In genomic region chr5:155282503-155283107, GRCh38 we compare ENCODE assay signal across 30 cellular contexts.
"Had no signal": no experiment of that assay in that cellular context is flagged by ENCODE, and none has a peak within 500 bp of the region (broad histone marks: within the 10 kb centered on the region; RNA-seq: fewer than 3 reads in every experiment).

No MANE protein-coding gene starts in this region.

- H3K27ac ChIP-seq: ascending aorta, coronary artery, heart right ventricle, left lung, lower lobe of right lung, right atrium auricular region, uterus had no signal

- H3K27me3 ChIP-seq: ascending aorta, right atrium auricular region, uterus had no signal

- ATAC-seq: heart right ventricle; left lung; lower lobe of right lung; mucosa of descending colon; natural killer cell treated with Interleukin-12 subunit alpha and Interleukin-12 subunit beta and Interleukin-15 and Interleukin-18, amount 100 ng/mL, for 72 hours; stimulated activated memory B cell treated with anti-CD40 and anti-IgM and Interleukin-4, amounts not matched to agents 10 μg/mL and 1 μg/mL and 100 μg/mL, for 72 hours; stimulated activated naive CD8-positive, alpha-beta T cell treated with anti-CD3 and anti-CD28 coated beads, Interleukin-15, amount 100 ng/mL, for 72 hours had no signal

- H3K27me3 Mint-ChIP-seq: activated naive CD4-positive, alpha-beta T cell treated with anti-CD3 and anti-CD28 coated beads, Interleukin-2, amount 10 ng/mL, durations not matched to agents 7 days and 5 days had no signal

- H3K36me3 ChIP-seq: ascending aorta, heart right ventricle, left lung, lower lobe of right lung, right atrium auricular region, uterus had no signal

- H3K4me3 Mint-ChIP-seq: activated CD4-positive, alpha-beta memory T cell treated with anti-CD3 and anti-CD28 coated beads, Interleukin-2, amount 10 ng/mL, durations not matched to agents 7 days and 5 days; activated CD4-positive, alpha-beta T cell treated with anti-CD3 and anti-CD28 coated beads, Interleukin-2, amount 10 ng/mL, durations not matched to agents 24 days and 14 days; activated naive CD4-positive, alpha-beta T cell treated with anti-CD3 and anti-CD28 coated beads, Interleukin-2, amount 10 ng/mL, durations not matched to agents 7 days and 5 days; activated naive CD8-positive, alpha-beta T cell treated with anti-CD3 and anti-CD28 coated beads, Interleukin-2, amount 10 ng/mL, durations not matched to agents 7 days and 5 days; activated T-cell treated with anti-CD3 and anti-CD28 coated beads, Interleukin-2, amount 50 U/mL, for 24 hours; brain; natural killer cell treated with Interleukin-12 subunit alpha and Interleukin-12 subunit beta and Interleukin-15 and Interleukin-18, amount 100 ng/mL, for 72 hours; stimulated activated memory B cell treated with anti-CD40 and anti-IgM and Interleukin-4, amounts not matched to agents 10 μg/mL and 1 μg/mL and 100 μg/mL, for 72 hours; stimulated activated naive CD8-positive, alpha-beta T cell treated with anti-CD3 and anti-CD28 coated beads, Interleukin-15, amount 100 ng/mL, for 72 hours; type B pancreatic cell had no signal

- H3K4me1 Mint-ChIP-seq: activated CD4-positive, alpha-beta memory T cell treated with anti-CD3 and anti-CD28 coated beads, Interleukin-2, amount 10 ng/mL, durations not matched to agents 7 days and 5 days; activated CD4-positive, alpha-beta T cell treated with anti-CD3 and anti-CD28 coated beads, Interleukin-2, amount 10 ng/mL, durations not matched to agents 24 days and 14 days; activated naive CD4-positive, alpha-beta T cell treated with anti-CD3 and anti-CD28 coated beads, Interleukin-2, amount 10 ng/mL, durations not matched to agents 7 days and 5 days; activated naive CD8-positive, alpha-beta T cell treated with anti-CD3 and anti-CD28 coated beads, Interleukin-2, amount 10 ng/mL, durations not matched to agents 7 days and 5 days; brain; stimulated activated memory B cell treated with anti-CD40 and anti-IgM and Interleukin-4, amounts not matched to agents 10 μg/mL and 1 μg/mL and 100 μg/mL, for 72 hours; stimulated activated naive CD8-positive, alpha-beta T cell treated with anti-CD3 and anti-CD28 coated beads, Interleukin-15, amount 100 ng/mL, for 72 hours had no signal

- H3K4me1 ChIP-seq: ascending aorta, heart right ventricle, left lung, lower lobe of right lung, right atrium auricular region, uterus had no signal

- H3K4me3 ChIP-seq: ascending aorta, coronary artery, dorsolateral prefrontal cortex, heart right ventricle, left lung, lower lobe of right lung, mucosa of descending colon, right atrium auricular region, smooth muscle cell, uterus had no signal

- DNase-seq: activated CD4-positive, alpha-beta memory T cell treated with anti-CD3 and anti-CD28 coated beads, Interleukin-2, amount 10 ng/mL, durations not matched to agents 7 days and 5 days; activated CD4-positive, alpha-beta T cell treated with anti-CD3 and anti-CD28 coated beads, Interleukin-2, amount 10 ng/mL, durations not matched to agents 24 days and 14 days; activated CD4-positive, CD25-positive, alpha-beta regulatory T cell treated with anti-CD3 and anti-CD28 coated beads, Interleukin-2, amount 50 U/mL, for 72 hours; activated CD8-positive, alpha-beta memory T cell treated with anti-CD3 and anti-CD28 coated beads, Interleukin-2, amount 50 U/mL, for 48 hours; activated gamma-delta T cell; activated naive CD4-positive, alpha-beta T cell treated with anti-CD3 and anti-CD28 coated beads, Interleukin-2, amount 10 ng/mL, durations not matched to agents 7 days and 5 days; activated naive CD8-positive, alpha-beta T cell treated with anti-CD3 and anti-CD28 coated beads, Interleukin-2, amount 10 ng/mL, durations not matched to agents 7 days and 5 days; activated T-cell treated with anti-CD3 and anti-CD28 coated beads, Interleukin-2, amount 50 U/mL, for 24 hours; dorsolateral prefrontal cortex; effector memory CD4-positive, alpha-beta T cell; foreskin fibroblast; heart right ventricle; kidney glomerular epithelial cell; left lung; lower lobe of right lung; mucosa of descending colon; stimulated activated CD4-positive, alpha-beta T cell treated with anti-CD3 and anti-CD28 coated beads, Interleukin-1b, Interleukin-23, amount 100 ng/mL, for 48 hours; stimulated activated CD4-positive, alpha-beta T cell treated with anti-CD3 and anti-CD28 coated beads, Interleukin-4, amount 100 ng/mL, for 4 hours; stimulated activated CD8-positive, alpha-beta memory T cell treated with anti-CD3 and anti-CD28 coated beads, Interleukin-4, amount 100 ng/mL, for 48 hours; stimulated activated naive CD8-positive, alpha-beta T cell treated with anti-CD3 and anti-CD28 coated beads, Interleukin-15, amount 100 ng/mL, for 72 hours; substantia nigra; uterus had no signal

- H3K9me3 Mint-ChIP-seq: activated CD4-positive, alpha-beta memory T cell treated with anti-CD3 and anti-CD28 coated beads, Interleukin-2, amount 10 ng/mL, durations not matched to agents 7 days and 5 days; activated CD4-positive, alpha-beta T cell treated with anti-CD3 and anti-CD28 coated beads, Interleukin-2, amount 10 ng/mL, durations not matched to agents 24 days and 14 days; activated naive CD4-positive, alpha-beta T cell treated with anti-CD3 and anti-CD28 coated beads, Interleukin-2, amount 10 ng/mL, durations not matched to agents 7 days and 5 days; activated naive CD8-positive, alpha-beta T cell treated with anti-CD3 and anti-CD28 coated beads, Interleukin-2, amount 10 ng/mL, durations not matched to agents 7 days and 5 days; activated T-cell treated with anti-CD3 and anti-CD28 coated beads, Interleukin-2, amount 50 U/mL, for 24 hours; stimulated activated memory B cell treated with anti-CD40 and anti-IgM and Interleukin-4, amounts not matched to agents 10 μg/mL and 1 μg/mL and 100 μg/mL, for 72 hours had no signal

- H3K9me3 ChIP-seq: ascending aorta, heart right ventricle, left lung, lower lobe of right lung, mucosa of descending colon, right atrium auricular region, uterus had no signal

- H3K27ac Mint-ChIP-seq: activated CD4-positive, alpha-beta memory T cell treated with anti-CD3 and anti-CD28 coated beads, Interleukin-2, amount 10 ng/mL, durations not matched to agents 7 days and 5 days; activated CD4-positive, alpha-beta T cell treated with anti-CD3 and anti-CD28 coated beads, Interleukin-2, amount 10 ng/mL, durations not matched to agents 24 days and 14 days; activated naive CD4-positive, alpha-beta T cell treated with anti-CD3 and anti-CD28 coated beads, Interleukin-2, amount 10 ng/mL, durations not matched to agents 7 days and 5 days; activated naive CD8-positive, alpha-beta T cell treated with anti-CD3 and anti-CD28 coated beads, Interleukin-2, amount 10 ng/mL, durations not matched to agents 7 days and 5 days; activated T-cell treated with anti-CD3 and anti-CD28 coated beads, Interleukin-2, amount 50 U/mL, for 24 hours; brain; natural killer cell treated with Interleukin-12 subunit alpha and Interleukin-12 subunit beta and Interleukin-15 and Interleukin-18, amount 100 ng/mL, for 72 hours; stimulated activated memory B cell treated with anti-CD40 and anti-IgM and Interleukin-4, amounts not matched to agents 10 μg/mL and 1 μg/mL and 100 μg/mL, for 72 hours; stimulated activated naive CD8-positive, alpha-beta T cell treated with anti-CD3 and anti-CD28 coated beads, Interleukin-15, amount 100 ng/mL, for 72 hours; type B pancreatic cell had no signal

- H3K36me3 Mint-ChIP-seq: activated naive CD4-positive, alpha-beta T cell treated with anti-CD3 and anti-CD28 coated beads, Interleukin-2, amount 10 ng/mL, durations not matched to agents 7 days and 5 days; activated naive CD8-positive, alpha-beta T cell treated with anti-CD3 and anti-CD28 coated beads, Interleukin-2, amount 10 ng/mL, durations not matched to agents 7 days and 5 days; brain; natural killer cell treated with Interleukin-12 subunit alpha and Interleukin-12 subunit beta and Interleukin-15 and Interleukin-18, amount 100 ng/mL, for 72 hours; stimulated activated memory B cell treated with anti-CD40 and anti-IgM and Interleukin-4, amounts not matched to agents 10 μg/mL and 1 μg/mL and 100 μg/mL, for 72 hours; type B pancreatic cell had no signal
